ENCODE assay signal across 14 cellular contexts in the genomic region with DNA sequence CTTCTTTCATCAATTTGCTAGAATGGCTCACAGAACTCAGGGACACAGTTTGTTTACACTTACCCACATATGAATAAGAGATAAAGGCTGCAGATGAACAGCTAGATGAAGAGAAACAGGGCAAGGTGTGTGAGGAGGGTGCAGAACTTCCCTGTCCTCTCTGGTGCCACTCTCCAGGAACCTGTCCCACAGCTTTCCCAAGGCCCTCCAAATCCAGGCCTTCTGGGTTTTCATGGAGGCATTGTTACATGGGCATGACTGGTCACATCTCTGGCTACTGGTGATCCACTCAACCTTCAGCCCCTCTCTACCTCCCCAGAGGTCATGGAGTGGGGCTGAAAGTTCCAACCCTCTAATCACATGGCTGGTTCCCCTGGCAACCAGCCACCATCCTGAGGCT.
A peak's percentile ranks its signal among the peaks of the same experiment; 100 is the strongest.
DNase-seq lines count a peak whose midpoint lies in the region; ATAC-seq and TF ChIP-seq lines count a peak whose summit lies in the region.
"Had no signal": no experiment of that assay in that cellular context is flagged by ENCODE, and none has a peak within 500 bp of the region (broad histone marks: within the 10 kb centered on the region; RNA-seq: fewer than 3 reads in every experiment).

No MANE protein-coding gene starts in this region.

- peaks cover 0 to 52% of the 10 kb centered on the region in 2 donors for H3K4me1 ChIP-seq in right atrium auricular region
- peaks cover 56% of the 10 kb centered on the region for H3K4me1 ChIP-seq in hepatocyte (ENCODE audit: insufficient read depth)
- peaks cover 4% of the 10 kb centered on the region for H3K4me1 ChIP-seq in testis
- H3K4me1 ChIP-seq in CD4-positive, alpha-beta memory T cell (ENCODE audit: insufficient read depth, low read length) = no peaks in the 10 kb centered on the region

- H3K9me2 ChIP-seq in hepatocyte (replicated peaks; ENCODE audit: insufficient read depth) = no peaks in the 10 kb centered on the region

- H3K9me3 ChIP-seq in right atrium auricular region (no peaks in the 10 kb centered on the region), hepatocyte (ENCODE audit: low read depth) (no peaks in the 10 kb centered on the region), testis (no peaks in the 10 kb centered on the region)
- H3K9me3 ChIP-seq in CD4-positive, alpha-beta memory T cell (ENCODE audit: control insufficient read depth in 1 of 2, low read length in 2 of 2) = no peaks in the 10 kb centered on the region

- no peak overlapping the region for H3K4me3 Mint-ChIP-seq in CD4-positive, alpha-beta memory T cell
- no peak overlapping the region for H3K4me3 Mint-ChIP-seq in activated T-cell treated with anti-CD3 and anti-CD28 coated beads, Interleukin-2, amount 50 U/mL, for 72 hours
- H3K4me3 Mint-ChIP-seq: activated T-cell treated with anti-CD3 and anti-CD28 coated beads, Interleukin-2, amount 50 U/mL, for 24 hours had no signal

- ATAC-seq in Right ventricle myocardium inferior = no peak
- no peak for ATAC-seq in sciatic nerve
- ATAC-seq in activated T-cell treated with anti-CD3 and anti-CD28 coated beads, Interleukin-2, amount 50 U/mL, for 72 hours (replicated peaks in 1 of 2) = no peak

- H3K27me3 Mint-ChIP-seq in CD4-positive, alpha-beta memory T cell = peaks cover 8 to 11% of the 10 kb centered on the region in 2 donors
- H3K27me3 Mint-ChIP-seq in activated T-cell treated with anti-CD3 and anti-CD28 coated beads, Interleukin-2, amount 50 U/mL, for 72 hours (ENCODE audit: low read depth) = peaks cover 8% of the 10 kb centered on the region

- POLR2A ChIA-PET in CD4-positive, alpha-beta memory T cell (lab: Charles Lee; ENCODE audit: partially characterized antibody) = no interaction called here

- no peaks in the 10 kb centered on the region for H3K9me3 Mint-ChIP-seq in CD4-positive, alpha-beta memory T cell
- no peaks in the 10 kb centered on the region for H3K9me3 Mint-ChIP-seq in activated T-cell treated with anti-CD3 and anti-CD28 coated beads, Interleukin-2, amount 50 U/mL, for 72 hours
- H3K9me3 Mint-ChIP-seq: activated T-cell treated with anti-CD3 and anti-CD28 coated beads, Interleukin-2, amount 50 U/mL, for 24 hours had no signal

- H3K4me3 ChIP-seq in right atrium auricular region (no peak overlapping the region), hepatocyte (no peak overlapping the region), testis (no peak overlapping the region)
- H3K4me3 ChIP-seq in CD4-positive, alpha-beta memory T cell (ENCODE audit: low read length in 2 of 2) = no peak overlapping the region

- H3K36me3 ChIP-seq in right atrium auricular region (peaks cover 29% of the 10 kb centered on the region), hepatocyte (replicated peaks; ENCODE audit: insufficient read depth, low read depth) (no peaks in the 10 kb centered on the region), testis (ENCODE audit: low read depth, missing control alignments) (no peaks in the 10 kb centered on the region)
- H3K36me3 ChIP-seq in CD4-positive, alpha-beta memory T cell (ENCODE audit: insufficient read depth, low read length) = no peaks in the 10 kb centered on the region

- no peaks in the 10 kb centered on the region for H3K36me3 Mint-ChIP-seq in CD4-positive, alpha-beta memory T cell
- no peaks in the 10 kb centered on the region for H3K36me3 Mint-ChIP-seq in activated T-cell treated with anti-CD3 and anti-CD28 coated beads, Interleukin-2, amount 50 U/mL, for 72 hours (ENCODE audit: insufficient read depth in 2 of 2)

- intact Hi-C loops in Right ventricle myocardium inferior (cut with DNase I) (loop anchor here (5.0 kb wide), 1 partner anchor 41 kb away; no protein-coding TSS in a partner anchor), sciatic nerve (cut with DNase I) (no loop called here), testis (cut with DNase I; ENCODE audit: low total_unique reads) (no loop called here)
- intact Hi-C loops in CD4-positive, alpha-beta memory T cell (cut with micrococcal nuclease) = no loop called here

- H2AFZ ChIP-seq in hepatocyte = no peak overlapping the region

- no peaks in the 10 kb centered on the region for H3K4me1 Mint-ChIP-seq in CD4-positive, alpha-beta memory T cell
- no peaks in the 10 kb centered on the region for H3K4me1 Mint-ChIP-seq in activated T-cell treated with anti-CD3 and anti-CD28 coated beads, Interleukin-2, amount 50 U/mL, for 72 hours (ENCODE audit: low read depth)

- H3K27ac ChIP-seq in right atrium auricular region (peak overlapping the region; percentile 83 to 89), hepatocyte (peak overlapping the region; percentile 91), testis (peak overlapping the region in 1 of 2 donors; percentile 58)
- no peak overlapping the region for H3K27ac ChIP-seq in CD4-positive, alpha-beta memory T cell (ENCODE audit: low read depth, low read length)
- H3K27ac ChIP-seq: HL-60 had no signal

- H3K27ac Mint-ChIP-seq in CD4-positive, alpha-beta memory T cell = no peak overlapping the region
- no peak overlapping the region for H3K27ac Mint-ChIP-seq in activated T-cell treated with anti-CD3 and anti-CD28 coated beads, Interleukin-2, amount 50 U/mL, for 72 hours
- H3K27ac Mint-ChIP-seq: activated T-cell treated with anti-CD3 and anti-CD28 coated beads, Interleukin-2, amount 50 U/mL, for 24 hours had no signal

- peak overlapping the region; percentile 59 for H3K4me2 ChIP-seq in hepatocyte

- CTCF ChIA-PET in CD4-positive, alpha-beta memory T cell (lab: Charles Lee; ENCODE audit: partially characterized antibody) = no interaction called here

- no peaks in the 10 kb centered on the region for H4K20me1 ChIP-seq in hepatocyte (ENCODE audit: insufficient read depth, poor library complexity, severe bottlenecking)

- DNase-seq in right atrium auricular region (ENCODE audit: low spot score) = no peak
- DNase-seq in Right ventricle myocardium inferior (ENCODE audit: missing footprints) = no peak
- DNase-seq in hepatocyte (ENCODE audit: low spot score) = no peak
- peak; percentile 32 for DNase-seq in sciatic nerve (ENCODE audit: low spot score)
- no peak for DNase-seq in testis
- no peak for DNase-seq in NCI-H2107 treated with DMSO at 0.1 percent for 48 hours (lab: John Stamatoyannopoulos, UW; ENCODE audit: unreplicated experiment)
- no peak for DNase-seq in CD4-positive, alpha-beta memory T cell
- DNase-seq in activated T-cell treated with anti-CD3 and anti-CD28 coated beads, Interleukin-2, amount 50 U/mL, for 72 hours = no peak
- DNase-seq: activated CD4-positive, alpha-beta T cell treated with anti-CD3 and anti-CD28 coated beads for 1 hour; activated T-cell treated with anti-CD3 and anti-CD28 coated beads, Interleukin-2, amount 50 U/mL, for 24 hours; hippocampal formation; NCI-H2081; retina had no signal

- no peaks in the 10 kb centered on the region for H3K79me2 ChIP-seq in hepatocyte

- TF ChIP-seq CTCF in right atrium auricular region (IDR thresholded peaks at IDR 0.05) = no peak
- no peak for TF ChIP-seq CTCF in hepatocyte (IDR thresholded peaks at IDR 0.05; ENCODE audit: poor library complexity)
- TF ChIP-seq CTCF in testis (IDR thresholded peaks at IDR 0.05) = no peak

- H3K27me3 ChIP-seq in right atrium auricular region (no peaks in the 10 kb centered on the region), hepatocyte (no peaks in the 10 kb centered on the region), testis (no peaks in the 10 kb centered on the region)
- H3K27me3 ChIP-seq in CD4-positive, alpha-beta memory T cell (ENCODE audit: insufficient read depth, low read length) = no peaks in the 10 kb centered on the region

- no peak for TF ChIP-seq POLR2A in testis (IDR thresholded peaks at IDR 0.05)
